9 cellular contexts compared by ENCODE assay signal in the genomic region with DNA sequence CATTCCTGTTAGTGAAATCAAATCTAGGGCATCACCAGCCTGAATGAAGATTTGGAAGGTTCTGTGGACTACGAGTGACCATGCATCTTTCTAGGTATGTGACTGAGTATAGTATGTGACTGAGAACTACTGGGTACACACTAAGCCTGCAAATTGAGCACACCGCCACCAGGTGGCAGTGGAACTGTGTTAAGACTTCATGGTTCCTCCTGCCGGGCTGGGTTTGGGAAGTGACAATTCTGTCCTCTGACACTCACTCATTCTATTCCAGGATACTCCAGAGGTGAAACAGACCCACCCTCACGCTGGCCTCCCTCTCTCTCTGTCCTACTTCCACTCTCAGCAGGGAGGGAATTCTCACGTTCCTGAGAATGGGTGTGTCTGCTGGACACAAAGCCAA.
DNase-seq lines count a peak whose midpoint lies in the region; ATAC-seq and TF ChIP-seq lines count a peak whose summit lies in the region.
"Had no signal": no experiment of that assay in that cellular context is flagged by ENCODE, and none has a peak within 500 bp of the region (broad histone marks: within the 10 kb centered on the region; RNA-seq: fewer than 3 reads in every experiment).

No MANE protein-coding gene starts in this region.

- no peaks in the 10 kb centered on the region for H3K36me3 Mint-ChIP-seq in stimulated activated memory B cell treated with anti-CD40 and anti-IgM and Interleukin-4, amounts not matched to agents 10 μg/mL and 1 μg/mL and 100 μg/mL, for 72 hours

- TF ChIP-seq POLR2A in testis (IDR thresholded peaks at IDR 0.05): no peak

- H3K9me3 ChIP-seq in testis: no peaks in the 10 kb centered on the region

- no peaks in the 10 kb centered on the region for H3K4me1 ChIP-seq in testis

- H3K27ac Mint-ChIP-seq in stimulated activated memory B cell treated with anti-CD40 and anti-IgM and Interleukin-4, amounts not matched to agents 10 μg/mL and 1 μg/mL and 100 μg/mL, for 72 hours: no peak overlapping the region

- DNase-seq in COLO668 (lab: John Stamatoyannopoulos, UW; ENCODE audit: unreplicated experiment): peak; percentile 51
- DNase-seq in foreskin fibroblast: peak; percentile 12 to 61
- DNase-seq in testis: peak; percentile 50

- H3K4me3 Mint-ChIP-seq in stimulated activated memory B cell treated with anti-CD40 and anti-IgM and Interleukin-4, amounts not matched to agents 10 μg/mL and 1 μg/mL and 100 μg/mL, for 72 hours: no peak overlapping the region

- no peaks in the 10 kb centered on the region for H3K27me3 ChIP-seq in testis

- intact Hi-C loops in testis (cut with DNase I; ENCODE audit: low total_unique reads): no loop called here

- no peaks in the 10 kb centered on the region for H3K36me3 ChIP-seq in testis (ENCODE audit: low read depth, missing control alignments)

- ATAC-seq in HG02885 (IDR thresholded peaks at IDR 0.05; ENCODE audit: poor library complexity, unreplicated experiment): peak; percentile 64
- ATAC-seq in SK-N-SH treated with all-trans-retinoic acid at 6 μM for 48 hours: 0 out of 3 replicates have a peak, but pooled peaks have one; percentile 18
- ATAC-seq in HG02852 (IDR thresholded peaks at IDR 0.05; ENCODE audit: unreplicated experiment): no peak
- ATAC-seq in stimulated activated memory B cell treated with anti-CD40 and anti-IgM and Interleukin-4, amounts not matched to agents 10 μg/mL and 1 μg/mL and 100 μg/mL, for 72 hours: no peak
- no peak for ATAC-seq in HG02798 (IDR thresholded peaks at IDR 0.05; ENCODE audit: poor library complexity, unreplicated experiment)

- 55 to 61% methylated on average over 3 to 5 of the region's 5 CpGs for WGBS in testis, 2 donors

- peak; percentile 18 for TF ChIP-seq CTCF in foreskin fibroblast (IDR thresholded peaks at IDR 0.05; ENCODE audit: low read depth, low read length)
- TF ChIP-seq CTCF in testis (IDR thresholded peaks at IDR 0.05): peak in 2 of 3 experiments; percentile 22 to 36

- H3K4me3 ChIP-seq in foreskin fibroblast (ENCODE audit: low read depth in 1 of 2, low read length in 2 of 2) (no peak overlapping the region), testis (no peak overlapping the region)

- H3K27me3 Mint-ChIP-seq in stimulated activated memory B cell treated with anti-CD40 and anti-IgM and Interleukin-4, amounts not matched to agents 10 μg/mL and 1 μg/mL and 100 μg/mL, for 72 hours: no peaks in the 10 kb centered on the region

- no peaks in the 10 kb centered on the region for H3K9me3 Mint-ChIP-seq in stimulated activated memory B cell treated with anti-CD40 and anti-IgM and Interleukin-4, amounts not matched to agents 10 μg/mL and 1 μg/mL and 100 μg/mL, for 72 hours

- no peak overlapping the region for H3K27ac ChIP-seq in testis
- H3K27ac ChIP-seq: epithelial cell of prostate had no signal

- H3K4me1 Mint-ChIP-seq in stimulated activated memory B cell treated with anti-CD40 and anti-IgM and Interleukin-4, amounts not matched to agents 10 μg/mL and 1 μg/mL and 100 μg/mL, for 72 hours: no peaks in the 10 kb centered on the region

TF ChIP-seq in SK-N-SH treated with all-trans-retinoic acid at 6 μM for 48 hours, 23 proteins besides CTCF, POLR2A, EP300 and RAD21:
- TF ChIP-seq CSDC2 (CRISPR knock-in tag; IDR thresholded peaks at IDR 0.05) (no peak), ZFP3 (CRISPR knock-in tag; IDR thresholded peaks at IDR 0.05) (no peak), BACH2 (CRISPR knock-in tag; IDR thresholded peaks at IDR 0.05; ENCODE audit: borderline replicate concordance) (no peak), ZNF70 (CRISPR knock-in tag; IDR thresholded peaks at IDR 0.05) (no peak), SNAI2 (CRISPR knock-in tag; IDR thresholded peaks at IDR 0.05) (no peak), RARB (CRISPR knock-in tag; IDR thresholded peaks at IDR 0.05) (no peak), ZNF8 (CRISPR knock-in tag; IDR thresholded peaks at IDR 0.05) (no peak)
- TF ChIP-seq, protein P1, sequence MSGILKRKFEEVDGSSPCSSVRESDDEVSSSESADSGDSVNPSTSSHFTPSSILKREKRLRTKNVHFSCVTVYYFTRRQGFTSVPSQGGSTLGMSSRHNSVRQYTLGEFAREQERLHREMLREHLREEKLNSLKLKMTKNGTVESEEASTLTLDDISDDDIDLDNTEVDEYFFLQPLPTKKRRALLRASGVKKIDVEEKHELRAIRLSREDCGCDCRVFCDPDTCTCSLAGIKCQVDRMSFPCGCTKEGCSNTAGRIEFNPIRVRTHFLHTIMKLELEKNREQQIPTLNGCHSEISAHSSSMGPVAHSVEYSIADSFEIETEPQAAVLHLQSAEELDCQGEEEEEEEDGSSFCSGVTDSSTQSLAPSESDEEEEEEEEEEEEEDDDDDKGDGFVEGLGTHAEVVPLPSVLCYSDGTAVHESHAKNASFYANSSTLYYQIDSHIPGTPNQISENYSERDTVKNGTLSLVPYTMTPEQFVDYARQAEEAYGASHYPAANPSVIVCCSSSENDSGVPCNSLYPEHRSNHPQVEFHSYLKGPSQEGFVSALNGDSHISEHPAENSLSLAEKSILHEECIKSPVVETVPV (CRISPR knock-in tag; IDR thresholded peaks at IDR 0.05): no peak
- TF ChIP-seq, protein P2, sequence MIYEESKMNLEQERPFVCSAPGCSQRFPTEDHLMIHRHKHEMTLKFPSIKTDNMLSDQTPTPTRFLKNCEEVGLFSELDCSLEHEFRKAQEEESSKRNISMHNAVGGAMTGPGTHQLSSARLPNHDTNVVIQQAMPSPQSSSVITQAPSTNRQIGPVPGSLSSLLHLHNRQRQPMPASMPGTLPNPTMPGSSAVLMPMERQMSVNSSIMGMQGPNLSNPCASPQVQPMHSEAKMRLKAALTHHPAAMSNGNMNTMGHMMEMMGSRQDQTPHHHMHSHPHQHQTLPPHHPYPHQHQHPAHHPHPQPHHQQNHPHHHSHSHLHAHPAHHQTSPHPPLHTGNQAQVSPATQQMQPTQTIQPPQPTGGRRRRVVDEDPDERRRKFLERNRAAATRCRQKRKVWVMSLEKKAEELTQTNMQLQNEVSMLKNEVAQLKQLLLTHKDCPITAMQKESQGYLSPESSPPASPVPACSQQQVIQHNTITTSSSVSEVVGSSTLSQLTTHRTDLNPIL (CRISPR knock-in tag; IDR thresholded peaks at IDR 0.05; ENCODE audit: low read depth): no peak
- TF ChIP-seq, protein P3, sequence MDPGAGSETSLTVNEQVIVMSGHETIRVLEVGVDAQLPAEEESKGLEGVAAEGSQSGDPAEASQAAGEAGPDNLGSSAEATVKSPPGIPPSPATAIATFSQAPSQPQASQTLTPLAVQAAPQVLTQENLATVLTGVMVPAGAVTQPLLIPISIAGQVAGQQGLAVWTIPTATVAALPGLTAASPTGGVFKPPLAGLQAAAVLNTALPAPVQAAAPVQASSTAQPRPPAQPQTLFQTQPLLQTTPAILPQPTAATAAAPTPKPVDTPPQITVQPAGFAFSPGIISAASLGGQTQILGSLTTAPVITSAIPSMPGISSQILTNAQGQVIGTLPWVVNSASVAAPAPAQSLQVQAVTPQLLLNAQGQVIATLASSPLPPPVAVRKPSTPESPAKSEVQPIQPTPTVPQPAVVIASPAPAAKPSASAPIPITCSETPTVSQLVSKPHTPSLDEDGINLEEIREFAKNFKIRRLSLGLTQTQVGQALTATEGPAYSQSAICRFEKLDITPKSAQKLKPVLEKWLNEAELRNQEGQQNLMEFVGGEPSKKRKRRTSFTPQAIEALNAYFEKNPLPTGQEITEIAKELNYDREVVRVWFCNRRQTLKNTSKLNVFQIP (CRISPR knock-in tag; IDR thresholded peaks at IDR 0.05; ENCODE audit: borderline replicate concordance, low read depth): no peak
TF ChIP-seq in SK-N-SH treated with all-trans-retinoic acid at 6 μM for 48 hours: peak in this region for 0.

Comparison
In these comparisons a context has a peak if more than half of its experiments do, and no peak if none do; other contexts are left out.
1. ATAC-seq: peak in HG02885 (single experiment) and SK-N-SH treated with all-trans-retinoic acid at 6 μM for 48 hours (single experiment); none in HG02852 (single experiment), stimulated activated memory B cell treated with anti-CD40 and anti-IgM and Interleukin-4, amounts not matched to agents 10 μg/mL and 1 μg/mL and 100 μg/mL, for 72 hours (single experiment) and HG02798 (single experiment).
2. Peak in every context shown above with its lines, with median percentiles within 50 percentile points of each other: DNase-seq.